Comparison of ENCODE assay signal across 10 cellular contexts in genomic region chr2:62775367-62775668, GRCh38.
DNase-seq lines count a peak whose midpoint lies in the region; ATAC-seq and TF ChIP-seq lines count a peak whose summit lies in the region.
"Had no signal": no experiment of that assay in that cellular context is flagged by ENCODE, and none has a peak within 500 bp of the region (broad histone marks: within the 10 kb centered on the region; RNA-seq: fewer than 3 reads in every experiment).

No MANE protein-coding gene starts in this region.

- ATAC-seq in CD4-positive, alpha-beta T cell (ENCODE audit: poor library complexity) = no peak
- ATAC-seq in HG03432 (IDR thresholded peaks at IDR 0.05; ENCODE audit: unreplicated experiment) (peak; percentile 14), GM21515 (IDR thresholded peaks at IDR 0.05; ENCODE audit: unreplicated experiment) (no peak), HG02852 (IDR thresholded peaks at IDR 0.05; ENCODE audit: unreplicated experiment) (no peak)

- peaks cover 53% of the 10 kb centered on the region for H3K36me3 ChIP-seq in adipocyte (ENCODE audit: control insufficient read depth, insufficient read depth, low read length, severe bottlenecking)
- H3K36me3 ChIP-seq: BE2C had no signal

- DNase-seq in CD4-positive, alpha-beta T cell = no peak
- DNase-seq in adipocyte (ENCODE audit: low read depth) = no peak
- no peak for DNase-seq in NCI-H1436 (lab: John Stamatoyannopoulos, UW)
- DNase-seq in stimulated activated CD4-positive, alpha-beta T cell treated with anti-CD3 and anti-CD28 coated beads, Interleukin-4, amount 100 ng/mL, for 24 hours = no peak
- DNase-seq: BE2C, NCI-H774 had no signal

- CTCF ChIA-PET in CD4-positive, alpha-beta T cell (lab: Charles Lee) = interaction anchor here (0.6 to 2.1 kb wide), 8 partner anchors 10 to 782 kb away, joined by 3 to 18 read pairs (median 4); no protein-coding TSS in a partner anchor

- no peaks in the 10 kb centered on the region for H3K9me3 ChIP-seq in CD4-positive, alpha-beta T cell (ENCODE audit: control insufficient read depth, low read length)
- H3K9me3 ChIP-seq in adipocyte (ENCODE audit: control insufficient read depth, low read length) = no peaks in the 10 kb centered on the region
- H3K9me3 ChIP-seq: BE2C had no signal

- POLR2A ChIA-PET in CD4-positive, alpha-beta T cell (lab: Charles Lee) = interaction anchor here (1.2 kb wide), 1 partner anchor 318 kb away, joined by 4 read pairs; no protein-coding TSS in a partner anchor

- H3K27ac ChIP-seq in CD4-positive, alpha-beta T cell (ENCODE audit: low read depth, low read length) = no peak overlapping the region

- H3K27me3 ChIP-seq in CD4-positive, alpha-beta T cell (ENCODE audit: control insufficient read depth, insufficient read depth, low read length) = no peaks in the 10 kb centered on the region
- H3K27me3 ChIP-seq in adipocyte (replicated peaks; ENCODE audit: control insufficient read depth, insufficient read depth, low read length) = no peaks in the 10 kb centered on the region
- H3K27me3 ChIP-seq: BE2C had no signal

- H3K4me3 ChIP-seq in adipocyte (ENCODE audit: low read length) = no peak overlapping the region

- H3K36me3 Mint-ChIP-seq in CD4-positive, alpha-beta T cell (ENCODE audit: low read depth) = no peaks in the 10 kb centered on the region
- H3K36me3 Mint-ChIP-seq in nephron (ENCODE audit: low read depth) = no peaks in the 10 kb centered on the region

- peak; percentile 47 for TF ChIP-seq CTCF in CD4-positive, alpha-beta T cell (IDR thresholded peaks at IDR 0.05)
- TF ChIP-seq CTCF in nephron (IDR thresholded peaks at IDR 0.05; ENCODE audit: unreplicated experiment in 3 of 3) = no peak

- no peaks in the 10 kb centered on the region for H3K4me1 Mint-ChIP-seq in CD4-positive, alpha-beta T cell (ENCODE audit: low read depth)
- peaks cover 19% of the 10 kb centered on the region for H3K4me1 Mint-ChIP-seq in nephron

- no peaks in the 10 kb centered on the region for H3K27me3 Mint-ChIP-seq in CD4-positive, alpha-beta T cell
- no peaks in the 10 kb centered on the region for H3K27me3 Mint-ChIP-seq in nephron (ENCODE audit: low read depth)

- no peak overlapping the region for H3K27ac Mint-ChIP-seq in CD4-positive, alpha-beta T cell
- H3K27ac Mint-ChIP-seq in nephron = peak overlapping the region in 2 of 3 experiments; percentile 69 to 70

- intact Hi-C loops in CD4-positive, alpha-beta T cell (cut with DNase I, micrococcal nuclease) = loop anchor here (1.0 to 10.0 kb wide), 4 partner anchors 318 to 858 kb away; no protein-coding TSS in a partner anchor

- peaks cover 8% of the 10 kb centered on the region for H3K4me1 ChIP-seq in adipocyte (ENCODE audit: control insufficient read depth, insufficient read depth, low read length)
- H3K4me1 ChIP-seq: BE2C had no signal

- H3K9ac ChIP-seq in adipocyte (ENCODE audit: low read length) = peak overlapping the region; percentile 10

- H3K9me3 Mint-ChIP-seq in CD4-positive, alpha-beta T cell = no peaks in the 10 kb centered on the region
- H3K9me3 Mint-ChIP-seq in nephron = no peaks in the 10 kb centered on the region

- no peak overlapping the region for H3K4me3 Mint-ChIP-seq in CD4-positive, alpha-beta T cell
- no peak overlapping the region for H3K4me3 Mint-ChIP-seq in nephron
